25 cellular contexts compared by ENCODE assay signal in genomic region chr6:131762984-131763383, GRCh38. TPM values are rescaled to one million over a fixed set of nuclear protein-coding genes. Genes with fewer than 3 reads are reported as not detected.
A peak's percentile ranks its signal among the peaks of the same experiment; 100 is the strongest.
DNase-seq lines count a peak whose midpoint lies in the region; ATAC-seq and TF ChIP-seq lines count a peak whose summit lies in the region.
"Had no signal": no experiment of that assay in that cellular context is flagged by ENCODE, and none has a peak within 500 bp of the region (broad histone marks: within the 10 kb centered on the region; RNA-seq: fewer than 3 reads in every experiment).

No MANE protein-coding gene starts in this region.

- H3K27me3 Mint-ChIP-seq in activated CD4-positive, alpha-beta memory T cell treated with anti-CD3 and anti-CD28 coated beads for 36 hours = peaks cover 2% of the 10 kb centered on the region
- H3K27me3 Mint-ChIP-seq: IgD-negative memory B cell had no signal

- H3K9ac ChIP-seq in trophoblast cell (ENCODE audit: low read length) = no peak overlapping the region

- no CpG with 5 or more reads among the region's 2 CpGs for WGBS in trophoblast cell (ENCODE audit: extremely low coverage, insufficient coverage, insufficient read length)

- BruUV-seq in A673 (replicated peaks; lab: Mats Ljungman, UMichigan) = no TSS peak

- no peaks in the 10 kb centered on the region for H3K36me3 ChIP-seq in A673 (ENCODE audit: insufficient read depth, low read length, poor library complexity, severe bottlenecking)
- no peaks in the 10 kb centered on the region for H3K36me3 ChIP-seq in trophoblast cell (ENCODE audit: control insufficient read depth in 1 of 2, insufficient read depth in 2 of 2, low read length in 2 of 2)

- H3K27me3 ChIP-seq in A673 (replicated peaks; ENCODE audit: insufficient read depth, low read depth, low read length, poor library complexity) = no peaks in the 10 kb centered on the region
- no peaks in the 10 kb centered on the region for H3K27me3 ChIP-seq in trophoblast cell (ENCODE audit: insufficient read depth, low read length)

- no peaks in the 10 kb centered on the region for H3K36me3 Mint-ChIP-seq in activated CD4-positive, alpha-beta memory T cell treated with anti-CD3 and anti-CD28 coated beads for 36 hours
- H3K36me3 Mint-ChIP-seq: CD8-positive, alpha-beta memory T cell; IgD-negative memory B cell had no signal

- no peak overlapping the region for H3K14ac ChIP-seq in trophoblast cell (ENCODE audit: low read length)

- no peak overlapping the region for H3K4me3 Mint-ChIP-seq in activated CD4-positive, alpha-beta memory T cell treated with anti-CD3 and anti-CD28 coated beads for 36 hours
- H3K4me3 Mint-ChIP-seq: CD8-positive, alpha-beta memory T cell; IgD-negative memory B cell had no signal

- ATAC-seq in stimulated activated naive CD8-positive, alpha-beta T cell treated with anti-CD3 and anti-CD28 coated beads, Interleukin-15, Interleukin-2, amounts not matched to agents 100 U/mL and 50 U/mL, for 24 hours = no peak
- ATAC-seq: PC-3 had no signal

- intact Hi-C loops in A673 (cut with micrococcal nuclease; ENCODE audit: unreplicated experiment) = loop anchor here (2.0 to 5.0 kb wide), 2 partner anchors 381 to 640 kb away; no protein-coding TSS in a partner anchor
- intact Hi-C loops in activated CD4-positive, alpha-beta memory T cell treated with anti-CD3 and anti-CD28 coated beads for 36 hours (cut with micrococcal nuclease) = no loop called here

- no peak overlapping the region for H2AK5ac ChIP-seq in trophoblast cell (ENCODE audit: low read length)

- POLR2A ChIA-PET in A673 (lab: Charles Lee; ENCODE audit: low non-redundant PET) = no interaction called here
- POLR2A ChIA-PET in activated CD4-positive, alpha-beta memory T cell treated with anti-CD3 and anti-CD28 coated beads for 36 hours (lab: Charles Lee) = interaction anchor here (1.0 kb wide), 1 partner anchor 11 kb away, joined by 3 read pairs; no protein-coding TSS in a partner anchor

- no peaks in the 10 kb centered on the region for H3K4me1 Mint-ChIP-seq in activated CD4-positive, alpha-beta memory T cell treated with anti-CD3 and anti-CD28 coated beads for 36 hours (ENCODE audit: low read depth)
- H3K4me1 Mint-ChIP-seq: CD8-positive, alpha-beta memory T cell; IgD-negative memory B cell had no signal

- H3K27ac ChIP-seq in A673 (ENCODE audit: low read depth, low read length, poor library complexity, severe bottlenecking) (peak overlapping the region; percentile 71), trophoblast cell (ENCODE audit: low read depth, low read length) (no peak overlapping the region)
- H3K27ac ChIP-seq: 22Rv1, C4-2B had no signal

- H4K91ac ChIP-seq in trophoblast cell (ENCODE audit: low read depth, low read length) = no peak overlapping the region

- no peak overlapping the region for H3K27ac Mint-ChIP-seq in activated CD4-positive, alpha-beta memory T cell treated with anti-CD3 and anti-CD28 coated beads for 36 hours
- H3K27ac Mint-ChIP-seq: CD8-positive, alpha-beta memory T cell; IgD-negative memory B cell had no signal

- H3K4ac ChIP-seq in trophoblast cell (ENCODE audit: low read depth, low read length) = no peak overlapping the region

- H3K4me3 ChIP-seq in A673 (ENCODE audit: low read depth, low read length, poor library complexity, severe bottlenecking) = no peak overlapping the region
- H3K4me3 ChIP-seq in trophoblast cell (ENCODE audit: low read depth, low read length) = no peak overlapping the region

- H4K8ac ChIP-seq in trophoblast cell (ENCODE audit: low read depth, low read length) = no peak overlapping the region

- no peak overlapping the region for H4K12ac ChIP-seq in trophoblast cell (ENCODE audit: low read depth, low read length)

- H3K23ac ChIP-seq in trophoblast cell (ENCODE audit: low read length) = no peak overlapping the region

- H3K4me1 ChIP-seq in A673 (ENCODE audit: insufficient read depth, low read length, poor library complexity, severe bottlenecking) = peaks cover 65% of the 10 kb centered on the region
- H3K4me1 ChIP-seq in trophoblast cell (ENCODE audit: control insufficient read depth in 1 of 2, insufficient read depth in 2 of 2, low read length in 2 of 2) = peaks cover 0 to 2% of the 10 kb centered on the region in 2 experiments

- no peak overlapping the region for H3K18ac ChIP-seq in trophoblast cell (ENCODE audit: low read length)

- TF ChIP-seq CTCF in A673 (conservative IDR thresholded peaks at IDR 0.05; ENCODE audit: low read depth, low read length) = no peak

- no peak overlapping the region for H2BK120ac ChIP-seq in trophoblast cell (ENCODE audit: insufficient read depth, low read length, poor library complexity)

- no peak overlapping the region for H2BK5ac ChIP-seq in trophoblast cell (ENCODE audit: low read depth, low read length, poor library complexity)

- H3K79me2 ChIP-seq in trophoblast cell (ENCODE audit: control insufficient read depth, insufficient read depth, low read length, poor library complexity) = no peaks in the 10 kb centered on the region

- H3K9me3 ChIP-seq in A673 (ENCODE audit: low read depth, low read length, poor library complexity, severe bottlenecking) (no peaks in the 10 kb centered on the region), trophoblast cell (ENCODE audit: insufficient read depth, low read depth, low read length) (no peaks in the 10 kb centered on the region)

- H3K4me2 ChIP-seq in trophoblast cell (ENCODE audit: low read length) = no peak overlapping the region

- no peaks in the 10 kb centered on the region for H3K79me1 ChIP-seq in trophoblast cell (ENCODE audit: low read length)

- CTCF ChIA-PET in A673 (lab: Charles Lee) = no interaction called here
- CTCF ChIA-PET in activated CD4-positive, alpha-beta memory T cell treated with anti-CD3 and anti-CD28 coated beads for 36 hours (lab: Charles Lee) = interaction anchor here (1.1 to 1.3 kb wide), 2 partner anchors 10 to 152 kb away, joined by 3 to 4 read pairs; no protein-coding TSS in a partner anchor

- no peaks in the 10 kb centered on the region for H3K9me3 Mint-ChIP-seq in activated CD4-positive, alpha-beta memory T cell treated with anti-CD3 and anti-CD28 coated beads for 36 hours
- H3K9me3 Mint-ChIP-seq: CD8-positive, alpha-beta memory T cell; IgD-negative memory B cell had no signal

- DNase-seq in A673 (ENCODE audit: low spot score) (no peak), LHCN-M2 (ENCODE audit: low read depth) (peak; percentile 21), iris pigment epithelial cell (ENCODE audit: low read depth) (peak; percentile 15), trophoblast cell (peak; percentile 33 to 84), NCI-H69 (lab: John Stamatoyannopoulos, UW) (no peak), NCI-H1048 (lab: John Stamatoyannopoulos, UW) (no peak)
- no peak for DNase-seq in activated CD4-positive, alpha-beta memory T cell treated with anti-CD3 and anti-CD28 coated beads for 36 hours
- no peak for DNase-seq in stimulated activated naive CD8-positive, alpha-beta T cell treated with anti-CD3 and anti-CD28 coated beads, Interleukin-15, Interleukin-2, amounts not matched to agents 100 U/mL and 50 U/mL, for 24 hours
- DNase-seq: Calu3; CD8-positive, alpha-beta memory T cell; DMS153; GF-D8; NCI-H1417; NCI-H1694 treated with DMSO at 0.1 percent for 48 hours; NCI-H2081 treated with DMSO at 0.1 percent for 48 hours; NCI-H446; NCI-H526; PC-3; SHP77 had no signal

- no peak overlapping the region for H2BK12ac ChIP-seq in trophoblast cell (ENCODE audit: low read length)

- no peak overlapping the region for H2AFZ ChIP-seq in trophoblast cell (ENCODE audit: insufficient read depth, low read length, poor library complexity)

RNA-seq across cellular contexts. Expression of gene ENPP1, which starts 44.8 kb away (rescaled TPM):
- total RNA-seq in A673 (2021) (19.5 and 20.5 TPM in 2 replicates), LHCN-M2 (2014; rRNA removed) (24.8 and 26.5 TPM in 2 replicates)
- polyA plus RNA-seq in LHCN-M2 (2012) = 8.0 TPM
- polyA plus RNA-seq in trophoblast cell (2013) = 8.5 and 9.0 TPM in 2 replicates
- total RNA-seq in activated CD4-positive, alpha-beta memory T cell treated with anti-CD3 and anti-CD28 coated beads for 36 hours = 1 to 10 TPM; 1.1 to 1.4 TPM

RNA-seq across cellular contexts. Expression of gene CTAGE9, which starts 52.2 kb away (rescaled TPM):
- total RNA-seq in A673 (2021) = not detected in 2 replicates
- total RNA-seq in LHCN-M2 (2014; rRNA removed) = not detected in 2 replicates
- not detected for polyA plus RNA-seq in LHCN-M2 (2012)
- polyA plus RNA-seq in trophoblast cell (2013) = not detected in 2 replicates
- not detected for total RNA-seq in activated CD4-positive, alpha-beta memory T cell treated with anti-CD3 and anti-CD28 coated beads for 36 hours
- total RNA-seq: Calu3; CD8-positive, alpha-beta memory T cell; H1; MCF 10A; PC-3; RPMI7951 had no signal
- polyA plus RNA-seq: CD8-positive, alpha-beta memory T cell; H1; IgD-negative memory B cell had no signal

Comparison
In these comparisons a context has a peak if more than half of its experiments do, and no peak if none do; other contexts are left out.
1. DNase-seq: peak in LHCN-M2 (single experiment), iris pigment epithelial cell (single experiment) and trophoblast cell (2 of 2); none in A673 (single experiment), activated CD4-positive, alpha-beta memory T cell treated with anti-CD3 and anti-CD28 coated beads for 36 hours (single experiment), NCI-H69 (single experiment), NCI-H1048 (single experiment) and stimulated activated naive CD8-positive, alpha-beta T cell treated with anti-CD3 and anti-CD28 coated beads, Interleukin-15, Interleukin-2, amounts not matched to agents 100 U/mL and 50 U/mL, for 24 hours (single experiment).